Comparison of ENCODE assay signal across 1 cellular context in the genomic region with DNA sequence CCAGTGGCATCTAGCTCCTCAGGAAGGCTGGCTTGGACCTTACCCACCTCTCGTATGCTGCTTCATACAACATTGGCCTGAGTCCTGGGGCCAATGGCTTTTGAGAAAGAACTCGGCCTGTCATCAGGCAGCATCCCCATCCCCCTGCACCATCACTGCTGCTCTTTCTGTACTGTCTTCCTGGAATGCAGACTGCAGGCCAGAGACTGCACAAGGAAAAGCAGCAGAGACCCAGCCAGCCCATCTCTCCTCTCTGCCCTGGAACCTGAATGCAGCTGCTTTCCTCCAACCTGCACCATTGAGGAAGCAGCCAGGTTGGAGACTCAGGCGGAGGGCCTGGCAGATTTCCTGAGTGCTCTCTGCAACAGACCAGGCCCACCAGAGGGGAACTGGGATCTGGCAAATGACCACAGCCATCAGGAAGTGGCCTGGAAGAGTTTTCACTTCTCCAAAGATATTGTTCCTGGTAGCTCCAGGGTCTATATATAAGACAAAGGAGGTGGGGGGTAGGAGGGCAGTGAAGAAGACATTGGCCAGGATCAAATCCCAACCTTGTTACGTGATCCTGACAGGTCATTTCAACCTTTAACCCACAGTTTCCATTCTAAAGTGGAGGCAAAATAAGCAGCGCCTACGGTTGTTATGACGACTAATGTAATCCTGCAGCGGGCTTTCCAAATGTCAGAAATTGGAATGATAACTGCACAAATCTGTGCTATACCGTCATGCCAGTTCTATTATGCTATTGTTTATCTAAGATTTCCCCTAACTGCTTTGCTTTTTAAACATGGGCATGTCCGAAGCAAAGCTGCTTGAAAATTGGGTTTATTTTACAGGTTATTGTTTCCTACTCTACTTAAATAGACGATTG.
TF ChIP-seq lines count a peak whose summit lies in the region.

No MANE protein-coding gene starts in this region.

TF ChIP-seq in H1, 55 proteins besides CTCF, POLR2A, EP300 and RAD21:
- TF ChIP-seq, protein P1, sequence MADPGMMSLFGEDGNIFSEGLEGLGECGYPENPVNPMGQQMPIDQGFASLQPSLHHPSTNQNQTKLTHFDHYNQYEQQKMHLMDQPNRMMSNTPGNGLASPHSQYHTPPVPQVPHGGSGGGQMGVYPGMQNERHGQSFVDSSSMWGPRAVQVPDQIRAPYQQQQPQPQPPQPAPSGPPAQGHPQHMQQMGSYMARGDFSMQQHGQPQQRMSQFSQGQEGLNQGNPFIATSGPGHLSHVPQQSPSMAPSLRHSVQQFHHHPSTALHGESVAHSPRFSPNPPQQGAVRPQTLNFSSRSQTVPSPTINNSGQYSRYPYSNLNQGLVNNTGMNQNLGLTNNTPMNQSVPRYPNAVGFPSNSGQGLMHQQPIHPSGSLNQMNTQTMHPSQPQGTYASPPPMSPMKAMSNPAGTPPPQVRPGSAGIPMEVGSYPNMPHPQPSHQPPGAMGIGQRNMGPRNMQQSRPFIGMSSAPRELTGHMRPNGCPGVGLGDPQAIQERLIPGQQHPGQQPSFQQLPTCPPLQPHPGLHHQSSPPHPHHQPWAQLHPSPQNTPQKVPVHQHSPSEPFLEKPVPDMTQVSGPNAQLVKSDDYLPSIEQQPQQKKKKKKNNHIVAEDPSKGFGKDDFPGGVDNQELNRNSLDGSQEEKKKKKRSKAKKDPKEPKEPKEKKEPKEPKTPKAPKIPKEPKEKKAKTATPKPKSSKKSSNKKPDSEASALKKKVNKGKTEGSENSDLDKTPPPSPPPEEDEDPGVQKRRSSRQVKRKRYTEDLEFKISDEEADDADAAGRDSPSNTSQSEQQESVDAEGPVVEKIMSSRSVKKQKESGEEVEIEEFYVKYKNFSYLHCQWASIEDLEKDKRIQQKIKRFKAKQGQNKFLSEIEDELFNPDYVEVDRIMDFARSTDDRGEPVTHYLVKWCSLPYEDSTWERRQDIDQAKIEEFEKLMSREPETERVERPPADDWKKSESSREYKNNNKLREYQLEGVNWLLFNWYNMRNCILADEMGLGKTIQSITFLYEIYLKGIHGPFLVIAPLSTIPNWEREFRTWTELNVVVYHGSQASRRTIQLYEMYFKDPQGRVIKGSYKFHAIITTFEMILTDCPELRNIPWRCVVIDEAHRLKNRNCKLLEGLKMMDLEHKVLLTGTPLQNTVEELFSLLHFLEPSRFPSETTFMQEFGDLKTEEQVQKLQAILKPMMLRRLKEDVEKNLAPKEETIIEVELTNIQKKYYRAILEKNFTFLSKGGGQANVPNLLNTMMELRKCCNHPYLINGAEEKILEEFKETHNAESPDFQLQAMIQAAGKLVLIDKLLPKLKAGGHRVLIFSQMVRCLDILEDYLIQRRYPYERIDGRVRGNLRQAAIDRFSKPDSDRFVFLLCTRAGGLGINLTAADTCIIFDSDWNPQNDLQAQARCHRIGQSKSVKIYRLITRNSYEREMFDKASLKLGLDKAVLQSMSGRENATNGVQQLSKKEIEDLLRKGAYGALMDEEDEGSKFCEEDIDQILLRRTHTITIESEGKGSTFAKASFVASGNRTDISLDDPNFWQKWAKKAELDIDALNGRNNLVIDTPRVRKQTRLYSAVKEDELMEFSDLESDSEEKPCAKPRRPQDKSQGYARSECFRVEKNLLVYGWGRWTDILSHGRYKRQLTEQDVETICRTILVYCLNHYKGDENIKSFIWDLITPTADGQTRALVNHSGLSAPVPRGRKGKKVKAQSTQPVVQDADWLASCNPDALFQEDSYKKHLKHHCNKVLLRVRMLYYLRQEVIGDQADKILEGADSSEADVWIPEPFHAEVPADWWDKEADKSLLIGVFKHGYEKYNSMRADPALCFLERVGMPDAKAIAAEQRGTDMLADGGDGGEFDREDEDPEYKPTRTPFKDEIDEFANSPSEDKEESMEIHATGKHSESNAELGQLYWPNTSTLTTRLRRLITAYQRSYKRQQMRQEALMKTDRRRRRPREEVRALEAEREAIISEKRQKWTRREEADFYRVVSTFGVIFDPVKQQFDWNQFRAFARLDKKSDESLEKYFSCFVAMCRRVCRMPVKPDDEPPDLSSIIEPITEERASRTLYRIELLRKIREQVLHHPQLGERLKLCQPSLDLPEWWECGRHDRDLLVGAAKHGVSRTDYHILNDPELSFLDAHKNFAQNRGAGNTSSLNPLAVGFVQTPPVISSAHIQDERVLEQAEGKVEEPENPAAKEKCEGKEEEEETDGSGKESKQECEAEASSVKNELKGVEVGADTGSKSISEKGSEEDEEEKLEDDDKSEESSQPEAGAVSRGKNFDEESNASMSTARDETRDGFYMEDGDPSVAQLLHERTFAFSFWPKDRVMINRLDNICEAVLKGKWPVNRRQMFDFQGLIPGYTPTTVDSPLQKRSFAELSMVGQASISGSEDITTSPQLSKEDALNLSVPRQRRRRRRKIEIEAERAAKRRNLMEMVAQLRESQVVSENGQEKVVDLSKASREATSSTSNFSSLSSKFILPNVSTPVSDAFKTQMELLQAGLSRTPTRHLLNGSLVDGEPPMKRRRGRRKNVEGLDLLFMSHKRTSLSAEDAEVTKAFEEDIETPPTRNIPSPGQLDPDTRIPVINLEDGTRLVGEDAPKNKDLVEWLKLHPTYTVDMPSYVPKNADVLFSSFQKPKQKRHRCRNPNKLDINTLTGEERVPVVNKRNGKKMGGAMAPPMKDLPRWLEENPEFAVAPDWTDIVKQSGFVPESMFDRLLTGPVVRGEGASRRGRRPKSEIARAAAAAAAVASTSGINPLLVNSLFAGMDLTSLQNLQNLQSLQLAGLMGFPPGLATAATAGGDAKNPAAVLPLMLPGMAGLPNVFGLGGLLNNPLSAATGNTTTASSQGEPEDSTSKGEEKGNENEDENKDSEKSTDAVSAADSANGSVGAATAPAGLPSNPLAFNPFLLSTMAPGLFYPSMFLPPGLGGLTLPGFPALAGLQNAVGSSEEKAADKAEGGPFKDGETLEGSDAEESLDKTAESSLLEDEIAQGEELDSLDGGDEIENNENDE (IDR thresholded peaks at IDR 0.05; ENCODE audit: insufficient replicate concordance, low read length): no peak
- no peak for TF ChIP-seq RNF2 (IDR thresholded peaks at IDR 0.05; ENCODE audit: borderline replicate concordance, low read depth, low read length, missing control alignments, poor library complexity, severe bottlenecking)
- no peak for TF ChIP-seq POU5F1 (IDR thresholded peaks at IDR 0.05; ENCODE audit: low read depth, low read length)
- TF ChIP-seq SUZ12 (IDR thresholded peaks at IDR 0.05; ENCODE audit: low read length): no peak
- TF ChIP-seq CBX5 (IDR thresholded peaks at IDR 0.05; ENCODE audit: low read depth, low read length): no peak
- no peak for TF ChIP-seq SIX5 (IDR thresholded peaks at IDR 0.05; ENCODE audit: low read depth, low read length)
- no peak for TF ChIP-seq TAF1 (IDR thresholded peaks at IDR 0.05; ENCODE audit: low read depth, low read length)
- no peak for TF ChIP-seq CTBP2 (IDR thresholded peaks at IDR 0.05; ENCODE audit: borderline replicate concordance, insufficient read depth, insufficient read length, low read length)
- TF ChIP-seq RXRA (IDR thresholded peaks at IDR 0.05; ENCODE audit: insufficient read depth, low read depth, low read length): no peak
- no peak for TF ChIP-seq SAP30 (IDR thresholded peaks at IDR 0.05; ENCODE audit: insufficient read depth, insufficient replicate concordance, low read length)
- no peak for TF ChIP-seq ATF2 (IDR thresholded peaks at IDR 0.05; ENCODE audit: low read length)
- TF ChIP-seq POLR2AphosphoS5 (IDR thresholded peaks at IDR 0.05; ENCODE audit: low read depth, low read length): no peak
- TF ChIP-seq SIRT6 (IDR thresholded peaks at IDR 0.05; ENCODE audit: low read length): no peak
- no peak for TF ChIP-seq ASH2L (IDR thresholded peaks at IDR 0.05; ENCODE audit: low read length)
- no peak for TF ChIP-seq EZH2 (IDR thresholded peaks at IDR 0.05; ENCODE audit: low read depth, low read length, severe bottlenecking)
- no peak for TF ChIP-seq BACH1 (IDR thresholded peaks at IDR 0.05; ENCODE audit: low read length)
- TF ChIP-seq JUND (IDR thresholded peaks at IDR 0.05; ENCODE audit: low read length): no peak
- TF ChIP-seq BCL11A (IDR thresholded peaks at IDR 0.05; ENCODE audit: low read depth in 2 of 2, low read length in 2 of 2): no peak
- no peak for TF ChIP-seq PHF8 (conservative IDR thresholded peaks at IDR 0.05; ENCODE audit: low read depth, low read length)
